28 cellular contexts compared by ENCODE assay signal in genomic region chr5:101948615-101949014, GRCh38.
"Had no signal": no experiment of that assay in that cellular context is flagged by ENCODE, and none has a peak within 500 bp of the region (broad histone marks: within the 10 kb centered on the region; RNA-seq: fewer than 3 reads in every experiment).

No MANE protein-coding gene starts in this region.

- H2AFZ ChIP-seq: neural progenitor cell, parathyroid adenoma had no signal

- FAIRE-seq: urothelium cell line had no signal

- DNase-seq: naive thymus-derived CD4-positive, alpha-beta T cell; natural killer cell; occipital lobe; ovary; posterior cingulate gyrus; psoas muscle; right cardiac atrium; spleen; stimulated activated CD4-positive, alpha-beta T cell treated with anti-CD3 and anti-CD28 coated beads, Interleukin-12 subunit alpha, Interleukin-12 subunit beta, amount 100 ng/mL, for 4 hours; stimulated activated CD4-positive, alpha-beta T cell treated with anti-CD3 and anti-CD28 coated beads, Interleukin-1b, Interleukin-23, amount 100 ng/mL, for 48 hours; stimulated activated CD4-positive, alpha-beta T cell treated with anti-CD3 and anti-CD28 coated beads, Interleukin-4, amount 100 ng/mL, for 1 hour; stimulated activated CD4-positive, alpha-beta T cell treated with anti-CD3 and anti-CD28 coated beads, Interleukin-4, amount 100 ng/mL, for 4 hours; stimulated activated CD8-positive, alpha-beta memory T cell treated with anti-CD3 and anti-CD28 coated beads, Interleukin-4, amount 100 ng/mL, for 48 hours; stimulated activated naive B cell treated with anti-CD40 and anti-IgM and Interleukin-4, amounts not matched to agents 10 μg/mL and 1 μg/mL and 100 μg/mL, for 72 hours; stimulated activated naive CD4-positive, alpha-beta T cell treated with Interleukin-2 at 50 U/mL for 16 hours; stomach; thyroid gland; trophoblast cell; upper lobe of left lung had no signal

- ATAC-seq: naive thymus-derived CD4-positive, alpha-beta T cell; natural killer cell; psoas muscle; right cardiac atrium; sciatic nerve; stimulated activated naive B cell treated with anti-CD40 and anti-IgM and Interleukin-4, amounts not matched to agents 10 μg/mL and 1 μg/mL and 100 μg/mL, for 72 hours had no signal

- H3K79me2 ChIP-seq: parathyroid adenoma had no signal

- H3K27ac ChIP-seq: neural progenitor cell, ovary, parathyroid adenoma, psoas muscle, skin epidermis, spleen, stomach, thoracic aorta, thyroid gland, tibial nerve, upper lobe of left lung, vagina had no signal

- H3K9ac ChIP-seq: neural progenitor cell, parathyroid adenoma had no signal

- H3K36me3 ChIP-seq: neural progenitor cell, ovary, spleen, stomach, thoracic aorta, thyroid gland, tibial nerve, upper lobe of left lung, vagina had no signal

- H3K4me2 ChIP-seq: neural progenitor cell, smooth muscle cell had no signal

- H3K4me3 ChIP-seq: neural progenitor cell, ovary, psoas muscle, skin epidermis, smooth muscle cell, spleen, stomach, thoracic aorta, thyroid gland, tibial nerve, upper lobe of left lung, vagina had no signal

- H3K9me3 ChIP-seq: ovary, psoas muscle, spleen, stomach, thoracic aorta, thyroid gland, tibial nerve, upper lobe of left lung, vagina had no signal

- H3K27me3 ChIP-seq: neural progenitor cell, ovary, spleen, stomach, thyroid gland, tibial nerve, upper lobe of left lung, vagina had no signal

- H3K4me1 ChIP-seq: neural progenitor cell, parathyroid adenoma, psoas muscle, spleen, stomach, thyroid gland, tibial nerve, upper lobe of left lung, vagina had no signal
